Comparison of ENCODE assay signal across 8 cellular contexts in genomic region chr6:24933868-24934401, GRCh38. TPM values are rescaled to one million over a fixed set of nuclear protein-coding genes. Genes with fewer than 3 reads are reported as not detected.
A peak's percentile ranks its signal among the peaks of the same experiment; 100 is the strongest.
DNase-seq lines count a peak whose midpoint lies in the region; ATAC-seq and TF ChIP-seq lines count a peak whose summit lies in the region.

No MANE protein-coding gene starts in this region.

- WGBS in stomach, 5 donors = 58 to 71% (median 65%) methylated on average over 7 of the region's 7 CpGs

- H3K4me1 ChIP-seq in BE2C (peaks cover 8% of the 10 kb centered on the region), fibroblast of lung (ENCODE audit: control insufficient read depth, extremely low read depth, insufficient read depth, low read length) (peaks cover 11% of the 10 kb centered on the region), stomach (peaks cover 25 to 67% (median 39%) of the 10 kb centered on the region in 4 donors)

- no peak for TF ChIP-seq POLR2A in stomach (IDR thresholded peaks at IDR 0.05)

- ATAC-seq in HG02970 (IDR thresholded peaks at IDR 0.05; ENCODE audit: low FRiP score, unreplicated experiment) = no peak

- DNase-seq in BE2C = peak; percentile 16
- DNase-seq in GM13976 (ENCODE audit: low spot score) = no peak
- peak; percentile 13 for DNase-seq in SW480 (ENCODE audit: low spot score)
- DNase-seq in fibroblast of lung (ENCODE audit: low read depth in 2 of 2) = no peak
- DNase-seq in stomach = no peak
- no peak for DNase-seq in C1 segment of cervical spinal cord (lab: John Stamatoyannopoulos, UW)
- DNase-seq in stimulated activated CD4-positive, alpha-beta T cell treated with anti-CD3 and anti-CD28 coated beads, Interleukin-2, amount 100 ng/mL, for 48 hours = no peak

- no peak overlapping the region for H3K4me2 ChIP-seq in fibroblast of lung (ENCODE audit: extremely low read depth, insufficient read depth, low read length)

- H3K9me3 ChIP-seq in BE2C (no peaks in the 10 kb centered on the region), fibroblast of lung (ENCODE audit: control insufficient read depth, insufficient read depth, low read depth, low read length) (no peaks in the 10 kb centered on the region), stomach (no peaks in the 10 kb centered on the region)

- intact Hi-C loops in stomach (cut with DNase I; ENCODE audit: low total_unique reads) = no loop called here

- TF ChIP-seq CTCF in BE2C (IDR thresholded peaks at IDR 0.05; ENCODE audit: low read depth, low read length) = peak; percentile 71
- peak; percentile 89 for TF ChIP-seq CTCF in GM13976 (IDR thresholded peaks at IDR 0.05; ENCODE audit: borderline replicate concordance, control extremely low read depth, extremely low read depth, insufficient read depth, missing control alignments)
- peak; percentile 17 to 48 for TF ChIP-seq CTCF in fibroblast of lung (conservative IDR thresholded peaks at IDR 0.05 in 1 of 2, IDR thresholded peaks at IDR 0.05 in 1 of 2; ENCODE audit: low read depth in 1 of 2, low read length in 2 of 2)
- peak in 3 of 7 experiments; percentile 12 to 45 (median 16) for TF ChIP-seq CTCF in stomach (IDR thresholded peaks at IDR 0.05)

- H3K27me3 ChIP-seq in BE2C (no peaks in the 10 kb centered on the region), fibroblast of lung (ENCODE audit: control insufficient read depth, insufficient read depth, low read length) (no peaks in the 10 kb centered on the region), stomach (no peaks in the 10 kb centered on the region)

- H4K20me1 ChIP-seq in fibroblast of lung (ENCODE audit: control insufficient read depth, extremely low read depth, insufficient read depth, low read length) = no peaks in the 10 kb centered on the region

- H3K27ac ChIP-seq in fibroblast of lung (ENCODE audit: insufficient read depth, low read length) (no peak overlapping the region), stomach (peak overlapping the region in 3 of 5 donors; percentile 1 to 80 (median 64))

- no peaks in the 10 kb centered on the region for H3K79me2 ChIP-seq in fibroblast of lung (ENCODE audit: control insufficient read depth, insufficient read depth, low read length)

- in situ Hi-C loops in GM13976 (cut with MboI; ENCODE audit: low sequenced_read_pairs, unreplicated experiment) = no loop called here

- TF ChIP-seq EP300 in stomach (IDR thresholded peaks at IDR 0.05) = no peak

- no peak overlapping the region for H2AFZ ChIP-seq in fibroblast of lung (ENCODE audit: low read length)

- H3K4me3 ChIP-seq in BE2C (ENCODE audit: low read depth, low read length) (no peak overlapping the region), fibroblast of lung (replicated peaks in 1 of 4; ENCODE audit: control extremely low read depth in 1 of 4, insufficient read depth in 1 of 4, low read depth in 3 of 4, low read length in 4 of 4) (no peak overlapping the region), stomach (peak overlapping the region in 2 of 4 donors; percentile 11 to 25)

- no peak overlapping the region for H3K9ac ChIP-seq in fibroblast of lung (ENCODE audit: insufficient read depth, low read length)

- H3K36me3 ChIP-seq in BE2C (no peaks in the 10 kb centered on the region), fibroblast of lung (ENCODE audit: control insufficient read depth, insufficient read depth, low read length) (no peaks in the 10 kb centered on the region), stomach (no peaks in the 10 kb centered on the region)

RNA-seq across cellular contexts. Expression of gene RIPOR2, which starts 1.8 kb away (rescaled TPM):
- polyA plus RNA-seq in BE2C (2012; ENCODE audit: insufficient read depth, insufficient read length, low read depth) = not detected
- 0.51 and 3.6 TPM in 2 replicates for total RNA-seq in fibroblast of lung
- polyA plus RNA-seq in fibroblast of lung = 3.3 and 3.5 TPM in 2 replicates
- polyA plus RNA-seq in fibroblast of lung (2012) = 2.6 TPM in 2 replicates
- polyA minus RNA-seq in fibroblast of lung (ENCODE audit: low replicate concordance) = 1.6 and 6.7 TPM in 2 replicates
- total RNA-seq in stomach = 10 to 100 TPM in 3 of 5 donors, 1 to 10 TPM in 1, not detected in 1; 9.4 to 19.3 (median 12.4) TPM
- 1 to 10 TPM; 2.0 to 2.6 (median 2.1) TPM for polyA plus RNA-seq in stomach

Comparison
In these comparisons a context has a peak if more than half of its experiments do, and no peak if none do; other contexts are left out.
1. DNase-seq: peak in BE2C (single experiment) and SW480 (single experiment); none in GM13976 (single experiment), fibroblast of lung (0 of 2), stomach (single experiment), C1 segment of cervical spinal cord (0 of 14) and stimulated activated CD4-positive, alpha-beta T cell treated with anti-CD3 and anti-CD28 coated beads, Interleukin-2, amount 100 ng/mL, for 48 hours (0 of 2).